In genomic region chr20:23086056-23086551, GRCh38 we compare ENCODE assay signal across 8 cellular contexts. TPM values are rescaled to one million over a fixed set of nuclear protein-coding genes. Genes with fewer than 3 reads are reported as not detected.
DNase-seq lines count a peak whose midpoint lies in the region; ATAC-seq, FAIRE-seq and TF ChIP-seq lines count a peak whose summit lies in the region.

A gene with protein sequence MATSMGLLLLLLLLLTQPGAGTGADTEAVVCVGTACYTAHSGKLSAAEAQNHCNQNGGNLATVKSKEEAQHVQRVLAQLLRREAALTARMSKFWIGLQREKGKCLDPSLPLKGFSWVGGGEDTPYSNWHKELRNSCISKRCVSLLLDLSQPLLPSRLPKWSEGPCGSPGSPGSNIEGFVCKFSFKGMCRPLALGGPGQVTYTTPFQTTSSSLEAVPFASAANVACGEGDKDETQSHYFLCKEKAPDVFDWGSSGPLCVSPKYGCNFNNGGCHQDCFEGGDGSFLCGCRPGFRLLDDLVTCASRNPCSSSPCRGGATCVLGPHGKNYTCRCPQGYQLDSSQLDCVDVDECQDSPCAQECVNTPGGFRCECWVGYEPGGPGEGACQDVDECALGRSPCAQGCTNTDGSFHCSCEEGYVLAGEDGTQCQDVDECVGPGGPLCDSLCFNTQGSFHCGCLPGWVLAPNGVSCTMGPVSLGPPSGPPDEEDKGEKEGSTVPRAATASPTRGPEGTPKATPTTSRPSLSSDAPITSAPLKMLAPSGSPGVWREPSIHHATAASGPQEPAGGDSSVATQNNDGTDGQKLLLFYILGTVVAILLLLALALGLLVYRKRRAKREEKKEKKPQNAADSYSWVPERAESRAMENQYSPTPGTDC (minus strand): TSS chr20:23086324. CDS start chr20:23086192, 132 bp downstream.

- H3K9ac ChIP-seq in mucosa of rectum (ENCODE audit: low read depth in 1 of 2, low read length in 2 of 2) = peak within 1 kb of the TSS in 1 of 2 donors; percentile 52

- H3K4me3 ChIP-seq in CD8-positive, alpha-beta memory T cell (ENCODE audit: low read length) = no peak within 1 kb of the TSS
- peak within 1 kb of the TSS in 1 of 2 donors; percentile 50 for H3K4me3 ChIP-seq in mucosa of rectum (ENCODE audit: low read length in 2 of 2)

- no peaks in the 10 kb centered on the region for H3K36me3 Mint-ChIP-seq in CD8-positive, alpha-beta memory T cell
- no peaks in the 10 kb centered on the region for H3K36me3 Mint-ChIP-seq in chondrocyte (ENCODE audit: low read depth)

- no peaks in the 10 kb centered on the region for H3K9me3 Mint-ChIP-seq in CD8-positive, alpha-beta memory T cell
- H3K9me3 Mint-ChIP-seq in chondrocyte (ENCODE audit: low read depth) = no peaks in the 10 kb centered on the region

- POLR2A ChIA-PET in CD8-positive, alpha-beta memory T cell (lab: Charles Lee) = no interaction called here

- H3K27me3 ChIP-seq in CD8-positive, alpha-beta memory T cell (ENCODE audit: insufficient read depth, low read length, poor library complexity, severe bottlenecking) = no peaks in the 10 kb centered on the region
- no peaks in the 10 kb centered on the region for H3K27me3 ChIP-seq in mucosa of rectum (ENCODE audit: control insufficient read depth in 2 of 2, insufficient read depth in 2 of 2, low read length in 2 of 2)

- no peaks in the 10 kb centered on the region for H3K9me3 ChIP-seq in CD8-positive, alpha-beta memory T cell (ENCODE audit: low read length)
- H3K9me3 ChIP-seq in mucosa of rectum (ENCODE audit: control insufficient read depth in 2 of 2, low read length in 2 of 2) = no peaks in the 10 kb centered on the region

- no peak for FAIRE-seq in D721Med (lab: Jason Lieb, UNC)

- peak within 1 kb of the TSS in 5 of 8 donors; percentile 33 to 72 (median 60) for H3K27ac Mint-ChIP-seq in CD8-positive, alpha-beta memory T cell
- peak within 1 kb of the TSS; percentile 76 for H3K27ac Mint-ChIP-seq in chondrocyte (ENCODE audit: unreplicated experiment)

- TF ChIP-seq CTCF in chondrocyte (IDR thresholded peaks at IDR 0.05) (no peak), D721Med (IDR thresholded peaks at IDR 0.05; ENCODE audit: insufficient read depth, missing control alignments) (no peak)

- CTCF ChIA-PET in CD8-positive, alpha-beta memory T cell (lab: Charles Lee) = no interaction called here

- peak; percentile 68 for ATAC-seq in HG03095 (IDR thresholded peaks at IDR 0.05; ENCODE audit: unreplicated experiment)

- peaks cover 2 to 13% of the 10 kb centered on the region in 2 donors for H3K27me3 Mint-ChIP-seq in CD8-positive, alpha-beta memory T cell
- H3K27me3 Mint-ChIP-seq in chondrocyte (ENCODE audit: low read depth) = no peaks in the 10 kb centered on the region

- H3K4me1 Mint-ChIP-seq in CD8-positive, alpha-beta memory T cell = peaks cover 10 to 23% (median 12%) of the 10 kb centered on the region in 3 donors
- H3K4me1 Mint-ChIP-seq in chondrocyte (ENCODE audit: low read depth) = peaks cover 19% of the 10 kb centered on the region

- no peaks in the 10 kb centered on the region for H3K36me3 ChIP-seq in CD8-positive, alpha-beta memory T cell (ENCODE audit: insufficient read depth, low read length)
- no peaks in the 10 kb centered on the region for H3K36me3 ChIP-seq in mucosa of rectum (ENCODE audit: control insufficient read depth in 2 of 2, insufficient read depth in 2 of 2, low read length in 2 of 2)

- H3K27ac ChIP-seq in CD8-positive, alpha-beta memory T cell (ENCODE audit: low read depth, low read length) = no peak within 1 kb of the TSS
- peak within 1 kb of the TSS; percentile 76 to 84 for H3K27ac ChIP-seq in mucosa of rectum (ENCODE audit: low read depth in 2 of 2, low read length in 2 of 2)

- H3K4me1 ChIP-seq in CD8-positive, alpha-beta memory T cell (ENCODE audit: insufficient read depth, low read length) = no peaks in the 10 kb centered on the region
- no peaks in the 10 kb centered on the region for H3K4me1 ChIP-seq in mucosa of rectum (ENCODE audit: control insufficient read depth in 2 of 2, insufficient read depth in 2 of 2, low read length in 2 of 2)

- peak in 1 of 5 donors; percentile 7 for DNase-seq in CD8-positive, alpha-beta memory T cell
- no peak for DNase-seq in chondrocyte (ENCODE audit: low spot score)
- no peak for DNase-seq in dedifferentiated amniotic fluid mesenchymal stem cell (ENCODE audit: extremely low spot score)
- no peak for DNase-seq in D721Med (ENCODE audit: insufficient read length, low spot score)
- DNase-seq in amniotic stem cell (lab: John Stamatoyannopoulos, UW) = no peak
- no peak for DNase-seq in RKO (ENCODE audit: low spot score)

- peak within 1 kb of the TSS; percentile 27 to 92 (median 70) for H3K4me3 Mint-ChIP-seq in CD8-positive, alpha-beta memory T cell
- H3K4me3 Mint-ChIP-seq in chondrocyte (ENCODE audit: unreplicated experiment) = peak within 1 kb of the TSS; percentile 33

RNA-seq across cellular contexts. Expression of the gene that starts here (rescaled TPM):
- under 1 TPM; 0.50 to 0.53 TPM for total RNA-seq in CD8-positive, alpha-beta memory T cell
- 0.02 TPM for polyA plus RNA-seq in CD8-positive, alpha-beta memory T cell
- total RNA-seq in chondrocyte = 0.17 to 3.7 TPM (median 3.4 TPM) in 3 replicates
